Comparison of ENCODE assay signal across 1 cellular context in the genomic region with DNA sequence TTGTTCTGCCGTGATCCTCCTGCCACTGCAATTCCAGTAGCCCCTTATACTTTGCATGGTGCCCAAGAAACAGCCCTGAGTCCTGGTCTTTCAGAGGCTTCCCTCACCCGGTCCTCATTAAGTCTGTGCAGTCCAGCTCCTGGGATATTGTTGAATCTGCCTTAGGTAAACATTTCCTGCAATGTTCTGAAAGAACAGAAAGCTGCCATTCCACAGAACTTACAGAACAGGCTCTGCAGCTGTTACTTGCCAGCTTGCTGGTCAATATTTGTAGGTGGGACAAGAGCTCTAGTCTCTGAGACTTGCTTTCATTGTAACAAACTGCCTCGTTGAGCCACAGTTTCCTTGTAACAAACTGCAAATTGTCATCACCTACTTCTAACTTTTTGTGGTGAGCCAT.
TF ChIP-seq lines count a peak whose summit lies in the region.

No MANE protein-coding gene starts in this region.

TF ChIP-seq in HepG2, 621 proteins besides CTCF, POLR2A, EP300 and RAD21 (continued from another document and continues in another):
- TF ChIP-seq, protein P1, sequence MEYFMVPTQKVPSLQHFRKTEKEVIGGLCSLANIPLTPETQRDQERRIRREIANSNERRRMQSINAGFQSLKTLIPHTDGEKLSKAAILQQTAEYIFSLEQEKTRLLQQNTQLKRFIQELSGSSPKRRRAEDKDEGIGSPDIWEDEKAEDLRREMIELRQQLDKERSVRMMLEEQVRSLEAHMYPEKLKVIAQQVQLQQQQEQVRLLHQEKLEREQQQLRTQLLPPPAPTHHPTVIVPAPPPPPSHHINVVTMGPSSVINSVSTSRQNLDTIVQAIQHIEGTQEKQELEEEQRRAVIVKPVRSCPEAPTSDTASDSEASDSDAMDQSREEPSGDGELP (IDR thresholded peaks at IDR 0.05; ENCODE audit: borderline replicate concordance, low read depth): peak; percentile 25; the same call in 1 of the 2 replicates
- TF ChIP-seq RBM22 (optimal IDR thresholded peaks at IDR 0.05; ENCODE audit: low read length): no peak
- no peak for TF ChIP-seq ZKSCAN8 (CRISPR knock-in tag; IDR thresholded peaks at IDR 0.05; ENCODE audit: borderline replicate concordance)
- TF ChIP-seq THYN1 (CRISPR knock-in tag; IDR thresholded peaks at IDR 0.05; ENCODE audit: borderline replicate concordance, low read depth): no peak
- TF ChIP-seq EHMT2 (IDR thresholded peaks at IDR 0.05; ENCODE audit: borderline replicate concordance, low read depth, low read length): no peak
- TF ChIP-seq, protein P2, sequence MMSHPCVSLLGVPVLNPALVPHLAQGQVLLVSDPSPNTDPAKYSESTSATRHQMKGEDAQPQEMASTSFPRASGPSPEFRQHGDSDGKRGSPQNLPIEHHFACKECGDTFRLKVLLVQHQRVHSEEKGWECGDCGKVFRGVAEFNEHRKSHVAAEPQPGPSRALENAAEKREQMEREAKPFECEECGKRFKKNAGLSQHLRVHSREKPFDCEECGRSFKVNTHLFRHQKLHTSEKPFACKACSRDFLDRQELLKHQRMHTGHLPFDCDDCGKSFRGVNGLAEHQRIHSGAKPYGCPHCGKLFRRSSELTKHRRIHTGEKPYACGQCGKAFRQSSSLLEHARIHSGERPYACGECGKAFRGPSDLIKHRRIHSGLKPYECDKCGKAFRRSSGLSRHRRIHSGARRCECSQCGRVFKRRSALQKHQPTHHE (CRISPR knock-in tag; IDR thresholded peaks at IDR 0.05; ENCODE audit: borderline replicate concordance): 0 out of 2 replicates have a peak, but pooled peaks have one; percentile 26
- TF ChIP-seq ZSCAN9 (CRISPR knock-in tag; IDR thresholded peaks at IDR 0.05; ENCODE audit: borderline replicate concordance): no peak
- TF ChIP-seq, protein P3, sequence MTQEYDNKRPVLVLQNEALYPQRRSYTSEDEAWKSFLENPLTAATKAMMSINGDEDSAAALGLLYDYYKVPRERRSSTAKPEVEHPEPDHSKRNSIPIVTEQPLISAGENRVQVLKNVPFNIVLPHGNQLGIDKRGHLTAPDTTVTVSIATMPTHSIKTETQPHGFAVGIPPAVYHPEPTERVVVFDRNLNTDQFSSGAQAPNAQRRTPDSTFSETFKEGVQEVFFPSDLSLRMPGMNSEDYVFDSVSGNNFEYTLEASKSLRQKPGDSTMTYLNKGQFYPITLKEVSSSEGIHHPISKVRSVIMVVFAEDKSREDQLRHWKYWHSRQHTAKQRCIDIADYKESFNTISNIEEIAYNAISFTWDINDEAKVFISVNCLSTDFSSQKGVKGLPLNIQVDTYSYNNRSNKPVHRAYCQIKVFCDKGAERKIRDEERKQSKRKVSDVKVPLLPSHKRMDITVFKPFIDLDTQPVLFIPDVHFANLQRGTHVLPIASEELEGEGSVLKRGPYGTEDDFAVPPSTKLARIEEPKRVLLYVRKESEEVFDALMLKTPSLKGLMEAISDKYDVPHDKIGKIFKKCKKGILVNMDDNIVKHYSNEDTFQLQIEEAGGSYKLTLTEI (CRISPR knock-in tag; conservative IDR thresholded peaks at IDR 0.05): no peak
- TF ChIP-seq RXRB (CRISPR knock-in tag; IDR thresholded peaks at IDR 0.05; ENCODE audit: borderline replicate concordance): no peak
- no peak for TF ChIP-seq ZNF431 (CRISPR knock-in tag; IDR thresholded peaks at IDR 0.05; ENCODE audit: borderline replicate concordance, low read depth)
- TF ChIP-seq FLYWCH1 (CRISPR knock-in tag; IDR thresholded peaks at IDR 0.05): no peak
- TF ChIP-seq, protein P4, sequence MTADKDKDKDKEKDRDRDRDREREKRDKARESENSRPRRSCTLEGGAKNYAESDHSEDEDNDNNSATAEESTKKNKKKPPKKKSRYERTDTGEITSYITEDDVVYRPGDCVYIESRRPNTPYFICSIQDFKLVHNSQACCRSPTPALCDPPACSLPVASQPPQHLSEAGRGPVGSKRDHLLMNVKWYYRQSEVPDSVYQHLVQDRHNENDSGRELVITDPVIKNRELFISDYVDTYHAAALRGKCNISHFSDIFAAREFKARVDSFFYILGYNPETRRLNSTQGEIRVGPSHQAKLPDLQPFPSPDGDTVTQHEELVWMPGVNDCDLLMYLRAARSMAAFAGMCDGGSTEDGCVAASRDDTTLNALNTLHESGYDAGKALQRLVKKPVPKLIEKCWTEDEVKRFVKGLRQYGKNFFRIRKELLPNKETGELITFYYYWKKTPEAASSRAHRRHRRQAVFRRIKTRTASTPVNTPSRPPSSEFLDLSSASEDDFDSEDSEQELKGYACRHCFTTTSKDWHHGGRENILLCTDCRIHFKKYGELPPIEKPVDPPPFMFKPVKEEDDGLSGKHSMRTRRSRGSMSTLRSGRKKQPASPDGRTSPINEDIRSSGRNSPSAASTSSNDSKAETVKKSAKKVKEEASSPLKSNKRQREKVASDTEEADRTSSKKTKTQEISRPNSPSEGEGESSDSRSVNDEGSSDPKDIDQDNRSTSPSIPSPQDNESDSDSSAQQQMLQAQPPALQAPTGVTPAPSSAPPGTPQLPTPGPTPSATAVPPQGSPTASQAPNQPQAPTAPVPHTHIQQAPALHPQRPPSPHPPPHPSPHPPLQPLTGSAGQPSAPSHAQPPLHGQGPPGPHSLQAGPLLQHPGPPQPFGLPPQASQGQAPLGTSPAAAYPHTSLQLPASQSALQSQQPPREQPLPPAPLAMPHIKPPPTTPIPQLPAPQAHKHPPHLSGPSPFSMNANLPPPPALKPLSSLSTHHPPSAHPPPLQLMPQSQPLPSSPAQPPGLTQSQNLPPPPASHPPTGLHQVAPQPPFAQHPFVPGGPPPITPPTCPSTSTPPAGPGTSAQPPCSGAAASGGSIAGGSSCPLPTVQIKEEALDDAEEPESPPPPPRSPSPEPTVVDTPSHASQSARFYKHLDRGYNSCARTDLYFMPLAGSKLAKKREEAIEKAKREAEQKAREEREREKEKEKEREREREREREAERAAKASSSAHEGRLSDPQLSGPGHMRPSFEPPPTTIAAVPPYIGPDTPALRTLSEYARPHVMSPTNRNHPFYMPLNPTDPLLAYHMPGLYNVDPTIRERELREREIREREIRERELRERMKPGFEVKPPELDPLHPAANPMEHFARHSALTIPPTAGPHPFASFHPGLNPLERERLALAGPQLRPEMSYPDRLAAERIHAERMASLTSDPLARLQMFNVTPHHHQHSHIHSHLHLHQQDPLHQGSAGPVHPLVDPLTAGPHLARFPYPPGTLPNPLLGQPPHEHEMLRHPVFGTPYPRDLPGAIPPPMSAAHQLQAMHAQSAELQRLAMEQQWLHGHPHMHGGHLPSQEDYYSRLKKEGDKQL (CRISPR knock-in tag; IDR thresholded peaks at IDR 0.05; ENCODE audit: low read depth): no peak
- TF ChIP-seq CENPT (CRISPR knock-in tag; IDR thresholded peaks at IDR 0.05; ENCODE audit: low read depth): no peak
- TF ChIP-seq YY1 (IDR thresholded peaks at IDR 0.05; ENCODE audit: insufficient read depth, insufficient replicate concordance, low read depth, low read length): no peak
- no peak for TF ChIP-seq SMARCE1 (IDR thresholded peaks at IDR 0.05; ENCODE audit: borderline replicate concordance)
- no peak for TF ChIP-seq ZNF205 (CRISPR knock-in tag; IDR thresholded peaks at IDR 0.05)
- TF ChIP-seq, protein P5, sequence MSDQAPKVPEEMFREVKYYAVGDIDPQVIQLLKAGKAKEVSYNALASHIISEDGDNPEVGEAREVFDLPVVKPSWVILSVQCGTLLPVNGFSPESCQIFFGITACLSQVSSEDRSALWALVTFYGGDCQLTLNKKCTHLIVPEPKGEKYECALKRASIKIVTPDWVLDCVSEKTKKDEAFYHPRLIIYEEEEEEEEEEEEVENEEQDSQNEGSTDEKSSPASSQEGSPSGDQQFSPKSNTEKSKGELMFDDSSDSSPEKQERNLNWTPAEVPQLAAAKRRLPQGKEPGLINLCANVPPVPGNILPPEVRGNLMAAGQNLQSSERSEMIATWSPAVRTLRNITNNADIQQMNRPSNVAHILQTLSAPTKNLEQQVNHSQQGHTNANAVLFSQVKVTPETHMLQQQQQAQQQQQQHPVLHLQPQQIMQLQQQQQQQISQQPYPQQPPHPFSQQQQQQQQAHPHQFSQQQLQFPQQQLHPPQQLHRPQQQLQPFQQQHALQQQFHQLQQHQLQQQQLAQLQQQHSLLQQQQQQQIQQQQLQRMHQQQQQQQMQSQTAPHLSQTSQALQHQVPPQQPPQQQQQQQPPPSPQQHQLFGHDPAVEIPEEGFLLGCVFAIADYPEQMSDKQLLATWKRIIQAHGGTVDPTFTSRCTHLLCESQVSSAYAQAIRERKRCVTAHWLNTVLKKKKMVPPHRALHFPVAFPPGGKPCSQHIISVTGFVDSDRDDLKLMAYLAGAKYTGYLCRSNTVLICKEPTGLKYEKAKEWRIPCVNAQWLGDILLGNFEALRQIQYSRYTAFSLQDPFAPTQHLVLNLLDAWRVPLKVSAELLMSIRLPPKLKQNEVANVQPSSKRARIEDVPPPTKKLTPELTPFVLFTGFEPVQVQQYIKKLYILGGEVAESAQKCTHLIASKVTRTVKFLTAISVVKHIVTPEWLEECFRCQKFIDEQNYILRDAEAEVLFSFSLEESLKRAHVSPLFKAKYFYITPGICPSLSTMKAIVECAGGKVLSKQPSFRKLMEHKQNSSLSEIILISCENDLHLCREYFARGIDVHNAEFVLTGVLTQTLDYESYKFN (CRISPR knock-in tag; conservative IDR thresholded peaks at IDR 0.05): peak; percentile 62
- TF ChIP-seq ZNF782 (CRISPR knock-in tag; IDR thresholded peaks at IDR 0.05; ENCODE audit: borderline replicate concordance): no peak
- no peak for TF ChIP-seq ZSCAN25 (CRISPR knock-in tag; IDR thresholded peaks at IDR 0.05)
- TF ChIP-seq SALL1 (CRISPR knock-in tag; IDR thresholded peaks at IDR 0.05): peak; percentile 47; the same call in 1 of the 2 replicates
- TF ChIP-seq SOX13 (IDR thresholded peaks at IDR 0.05): no peak
- TF ChIP-seq SOX13 (CRISPR knock-in tag; conservative IDR thresholded peaks at IDR 0.05 in 1 of 2, IDR thresholded peaks at IDR 0.05 in 1 of 2): peak in 1 of 2 experiments; percentile 42; a peak in 1 of 4 replicates
- TF ChIP-seq, protein P6, sequence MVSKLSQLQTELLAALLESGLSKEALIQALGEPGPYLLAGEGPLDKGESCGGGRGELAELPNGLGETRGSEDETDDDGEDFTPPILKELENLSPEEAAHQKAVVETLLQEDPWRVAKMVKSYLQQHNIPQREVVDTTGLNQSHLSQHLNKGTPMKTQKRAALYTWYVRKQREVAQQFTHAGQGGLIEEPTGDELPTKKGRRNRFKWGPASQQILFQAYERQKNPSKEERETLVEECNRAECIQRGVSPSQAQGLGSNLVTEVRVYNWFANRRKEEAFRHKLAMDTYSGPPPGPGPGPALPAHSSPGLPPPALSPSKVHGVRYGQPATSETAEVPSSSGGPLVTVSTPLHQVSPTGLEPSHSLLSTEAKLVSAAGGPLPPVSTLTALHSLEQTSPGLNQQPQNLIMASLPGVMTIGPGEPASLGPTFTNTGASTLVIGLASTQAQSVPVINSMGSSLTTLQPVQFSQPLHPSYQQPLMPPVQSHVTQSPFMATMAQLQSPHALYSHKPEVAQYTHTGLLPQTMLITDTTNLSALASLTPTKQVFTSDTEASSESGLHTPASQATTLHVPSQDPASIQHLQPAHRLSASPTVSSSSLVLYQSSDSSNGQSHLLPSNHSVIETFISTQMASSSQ (IDR thresholded peaks at IDR 0.05; ENCODE audit: low read depth): no peak
- TF ChIP-seq, protein P6 (CRISPR knock-in tag; IDR thresholded peaks at IDR 0.05; ENCODE audit: borderline replicate concordance): no peak
- TF ChIP-seq DMAP1 (CRISPR knock-in tag; IDR thresholded peaks at IDR 0.05): no peak
- TF ChIP-seq SOX5 (CRISPR knock-in tag; IDR thresholded peaks at IDR 0.05; ENCODE audit: borderline replicate concordance): peak; percentile 30; the same call in 1 of the 2 replicates
- TF ChIP-seq, protein P7, sequence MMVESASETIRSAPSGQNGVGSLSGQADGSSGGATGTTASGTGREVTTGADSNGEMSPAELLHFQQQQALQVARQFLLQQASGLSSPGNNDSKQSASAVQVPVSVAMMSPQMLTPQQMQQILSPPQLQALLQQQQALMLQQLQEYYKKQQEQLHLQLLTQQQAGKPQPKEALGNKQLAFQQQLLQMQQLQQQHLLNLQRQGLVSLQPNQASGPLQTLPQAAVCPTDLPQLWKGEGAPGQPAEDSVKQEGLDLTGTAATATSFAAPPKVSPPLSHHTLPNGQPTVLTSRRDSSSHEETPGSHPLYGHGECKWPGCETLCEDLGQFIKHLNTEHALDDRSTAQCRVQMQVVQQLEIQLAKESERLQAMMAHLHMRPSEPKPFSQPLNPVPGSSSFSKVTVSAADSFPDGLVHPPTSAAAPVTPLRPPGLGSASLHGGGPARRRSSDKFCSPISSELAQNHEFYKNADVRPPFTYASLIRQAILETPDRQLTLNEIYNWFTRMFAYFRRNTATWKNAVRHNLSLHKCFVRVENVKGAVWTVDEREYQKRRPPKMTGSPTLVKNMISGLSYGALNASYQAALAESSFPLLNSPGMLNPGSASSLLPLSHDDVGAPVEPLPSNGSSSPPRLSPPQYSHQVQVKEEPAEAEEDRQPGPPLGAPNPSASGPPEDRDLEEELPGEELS (CRISPR knock-in tag; IDR thresholded peaks at IDR 0.05): peak; percentile 36
- TF ChIP-seq, protein P8, sequence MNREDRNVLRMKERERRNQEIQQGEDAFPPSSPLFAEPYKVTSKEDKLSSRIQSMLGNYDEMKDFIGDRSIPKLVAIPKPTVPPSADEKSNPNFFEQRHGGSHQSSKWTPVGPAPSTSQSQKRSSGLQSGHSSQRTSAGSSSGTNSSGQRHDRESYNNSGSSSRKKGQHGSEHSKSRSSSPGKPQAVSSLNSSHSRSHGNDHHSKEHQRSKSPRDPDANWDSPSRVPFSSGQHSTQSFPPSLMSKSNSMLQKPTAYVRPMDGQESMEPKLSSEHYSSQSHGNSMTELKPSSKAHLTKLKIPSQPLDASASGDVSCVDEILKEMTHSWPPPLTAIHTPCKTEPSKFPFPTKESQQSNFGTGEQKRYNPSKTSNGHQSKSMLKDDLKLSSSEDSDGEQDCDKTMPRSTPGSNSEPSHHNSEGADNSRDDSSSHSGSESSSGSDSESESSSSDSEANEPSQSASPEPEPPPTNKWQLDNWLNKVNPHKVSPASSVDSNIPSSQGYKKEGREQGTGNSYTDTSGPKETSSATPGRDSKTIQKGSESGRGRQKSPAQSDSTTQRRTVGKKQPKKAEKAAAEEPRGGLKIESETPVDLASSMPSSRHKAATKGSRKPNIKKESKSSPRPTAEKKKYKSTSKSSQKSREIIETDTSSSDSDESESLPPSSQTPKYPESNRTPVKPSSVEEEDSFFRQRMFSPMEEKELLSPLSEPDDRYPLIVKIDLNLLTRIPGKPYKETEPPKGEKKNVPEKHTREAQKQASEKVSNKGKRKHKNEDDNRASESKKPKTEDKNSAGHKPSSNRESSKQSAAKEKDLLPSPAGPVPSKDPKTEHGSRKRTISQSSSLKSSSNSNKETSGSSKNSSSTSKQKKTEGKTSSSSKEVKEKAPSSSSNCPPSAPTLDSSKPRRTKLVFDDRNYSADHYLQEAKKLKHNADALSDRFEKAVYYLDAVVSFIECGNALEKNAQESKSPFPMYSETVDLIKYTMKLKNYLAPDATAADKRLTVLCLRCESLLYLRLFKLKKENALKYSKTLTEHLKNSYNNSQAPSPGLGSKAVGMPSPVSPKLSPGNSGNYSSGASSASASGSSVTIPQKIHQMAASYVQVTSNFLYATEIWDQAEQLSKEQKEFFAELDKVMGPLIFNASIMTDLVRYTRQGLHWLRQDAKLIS (CRISPR knock-in tag; IDR thresholded peaks at IDR 0.05): no peak
